8 cellular contexts compared by ENCODE assay signal in genomic region chr21:33383056-33383888, GRCh38. TPM values are rescaled to one million over a fixed set of nuclear protein-coding genes. Genes with fewer than 3 reads are reported as not detected.
DNase-seq lines count a peak whose midpoint lies in the region; ATAC-seq and TF ChIP-seq lines count a peak whose summit lies in the region.

No MANE protein-coding gene starts in this region.

- H3K27me3 ChIP-seq in fibroblast of lung (ENCODE audit: control insufficient read depth, insufficient read depth, low read length) = no peaks in the 10 kb centered on the region
- no peaks in the 10 kb centered on the region for H3K27me3 ChIP-seq in uterus

- no peaks in the 10 kb centered on the region for H4K20me1 ChIP-seq in fibroblast of lung (ENCODE audit: control insufficient read depth, extremely low read depth, insufficient read depth, low read length)

- H3K27ac ChIP-seq in fibroblast of lung (ENCODE audit: insufficient read depth, low read length) (peak overlapping the region; percentile 40), uterus (peak overlapping the region; percentile 25 to 28)

- TF ChIP-seq POLR2A in uterus (IDR thresholded peaks at IDR 0.05) = no peak

- H3K79me2 ChIP-seq in fibroblast of lung (ENCODE audit: control insufficient read depth, insufficient read depth, low read length) = no peaks in the 10 kb centered on the region

- H3K4me3 ChIP-seq in GM12865 (ENCODE audit: low read depth, low read length) (peak overlapping the region; percentile 58), fibroblast of lung (replicated peaks in 1 of 4; ENCODE audit: control extremely low read depth in 1 of 4, insufficient read depth in 1 of 4, low read depth in 3 of 4, low read length in 4 of 4) (no peak overlapping the region), uterus (no peak overlapping the region)

- intact Hi-C loops in posterior vena cava (cut with DNase I) = loop anchor here in 1 of 2 donors (10.0 kb wide), 1 partner anchor 178 kb away; no protein-coding TSS in a partner anchor
- intact Hi-C loops in uterus (cut with DNase I; ENCODE audit: low total_unique reads) = no loop called here

- DNase-seq in GM12865 (ENCODE audit: low read depth) (peak; percentile 98), NCI-H69 (lab: John Stamatoyannopoulos, UW) (peak; percentile 27), fibroblast of lung (ENCODE audit: low read depth in 2 of 2) (peak; percentile 74 to 83), posterior vena cava (ENCODE audit: low spot score) (peak; percentile 88), uterus (peak; percentile 41 to 44), retina (no peak)
- peak; percentile 65 for DNase-seq in activated CD8-positive, alpha-beta memory T cell treated with anti-CD3 and anti-CD28 coated beads, Interleukin-2, amount 50 U/mL, for 4 hours

- ATAC-seq in HG02623 (IDR thresholded peaks at IDR 0.05; ENCODE audit: unreplicated experiment) = peak; percentile 82

- no peak overlapping the region for H3K9ac ChIP-seq in fibroblast of lung (ENCODE audit: insufficient read depth, low read length)

- TF ChIP-seq CTCF in GM12865 (IDR thresholded peaks at IDR 0.05; ENCODE audit: insufficient read depth, low read depth, low read length, missing control alignments) (no peak), fibroblast of lung (conservative IDR thresholded peaks at IDR 0.05 in 1 of 2, IDR thresholded peaks at IDR 0.05 in 1 of 2; ENCODE audit: low read depth in 1 of 2, low read length in 2 of 2) (no peak), uterus (IDR thresholded peaks at IDR 0.05) (no peak)

- peak overlapping the region; percentile 70 for H2AFZ ChIP-seq in fibroblast of lung (ENCODE audit: low read length)

- H3K4me2 ChIP-seq in fibroblast of lung (ENCODE audit: extremely low read depth, insufficient read depth, low read length) = peak overlapping the region; percentile 28

- H3K36me3 ChIP-seq in fibroblast of lung (ENCODE audit: control insufficient read depth, insufficient read depth, low read length) = no peaks in the 10 kb centered on the region
- no peaks in the 10 kb centered on the region for H3K36me3 ChIP-seq in uterus

- no peaks in the 10 kb centered on the region for H3K9me3 ChIP-seq in fibroblast of lung (ENCODE audit: control insufficient read depth, insufficient read depth, low read depth, low read length)
- H3K9me3 ChIP-seq in uterus = no peaks in the 10 kb centered on the region

- H3K4me1 ChIP-seq in fibroblast of lung (ENCODE audit: control insufficient read depth, extremely low read depth, insufficient read depth, low read length) = peaks cover 12% of the 10 kb centered on the region
- H3K4me1 ChIP-seq in uterus = no peaks in the 10 kb centered on the region

RNA-seq across cellular contexts. Expression of gene IFNGR2, which starts 19.9 kb away (rescaled TPM):
- total RNA-seq in fibroblast of lung = 36.5 and 50.7 TPM in 2 replicates
- 57.6 and 67.3 TPM in 2 replicates for polyA plus RNA-seq in fibroblast of lung
- polyA plus RNA-seq in fibroblast of lung (2012) = 31.5 and 46.7 TPM in 2 replicates
- 28.7 and 53.1 TPM in 2 replicates for polyA minus RNA-seq in fibroblast of lung (ENCODE audit: low replicate concordance)
- 10 to 100 TPM; 50.2 to 51.0 TPM for total RNA-seq in posterior vena cava
- total RNA-seq in uterus = 10 to 100 TPM; 25.4 to 67.6 (median 58.3) TPM

RNA-seq across cellular contexts. Expression of gene IFNAR1, which starts 58.5 kb away (rescaled TPM):
- total RNA-seq in fibroblast of lung (17.5 and 19.5 TPM in 2 replicates), posterior vena cava (10 to 100 TPM; 38.5 to 46.2 TPM), uterus (100 to 1,000 TPM in 1 of 4 donors, 10 to 100 TPM in 3; 26.8 to 115 (median 39.3) TPM)
- polyA plus RNA-seq in fibroblast of lung = 16.5 and 23.1 TPM in 2 replicates
- 18.7 and 24.7 TPM in 2 replicates for polyA plus RNA-seq in fibroblast of lung (2012)
- polyA minus RNA-seq in fibroblast of lung (ENCODE audit: low replicate concordance) = 7.8 and 8.2 TPM in 2 replicates
